ENCODE assay signal across 8 cellular contexts in genomic region chr20:63216849-63217471, GRCh38. TPM values are rescaled to one million over a fixed set of nuclear protein-coding genes. Genes with fewer than 3 reads are reported as not detected.
DNase-seq lines count a peak whose midpoint lies in the region; ATAC-seq, FAIRE-seq and TF ChIP-seq lines count a peak whose summit lies in the region.

No MANE protein-coding gene starts in this region.

- no peak for FAIRE-seq in bronchial epithelial cell (lab: Jason Lieb, UNC)

- H3K9me3 ChIP-seq in A673 (ENCODE audit: low read depth, low read length, poor library complexity, severe bottlenecking), result no peaks in the 10 kb centered on the region
- H3K9me3 ChIP-seq in HUES48 (ENCODE audit: control insufficient read depth, insufficient read depth, low read length), result no peaks in the 10 kb centered on the region
- H3K9me3 ChIP-seq in muscle layer of colon (ENCODE audit: low read length), result no peaks in the 10 kb centered on the region

- peaks cover 14% of the 10 kb centered on the region for H3K27me3 ChIP-seq in A673 (replicated peaks; ENCODE audit: insufficient read depth, low read depth, low read length, poor library complexity)
- no peaks in the 10 kb centered on the region for H3K27me3 ChIP-seq in HUES48 (ENCODE audit: control insufficient read depth, insufficient read depth, low read length)
- H3K27me3 ChIP-seq in bronchial epithelial cell (ENCODE audit: control insufficient read depth, insufficient read depth, low read length), result peaks cover 5% of the 10 kb centered on the region
- no peaks in the 10 kb centered on the region for H3K27me3 ChIP-seq in muscle layer of colon (ENCODE audit: control insufficient read depth in 1 of 2, insufficient read depth in 2 of 2, low read length in 2 of 2)

- ATAC-seq in GM19397 (IDR thresholded peaks at IDR 0.05; ENCODE audit: unreplicated experiment) (no peak), HG02763 (IDR thresholded peaks at IDR 0.05; ENCODE audit: unreplicated experiment) (no peak)

- POLR2A ChIA-PET in A673 (lab: Charles Lee; ENCODE audit: low non-redundant PET), result no interaction called here

- H3K9ac ChIP-seq in HUES48 (ENCODE audit: low read depth, low read length) (no peak overlapping the region), muscle layer of colon (ENCODE audit: low read length) (peak overlapping the region; percentile 78)

- H3K4me1 ChIP-seq in A673 (ENCODE audit: insufficient read depth, low read length, poor library complexity, severe bottlenecking), result no peaks in the 10 kb centered on the region
- peaks cover 16% of the 10 kb centered on the region for H3K4me1 ChIP-seq in HUES48 (ENCODE audit: control insufficient read depth, insufficient read depth, low read length)
- peaks cover 37% of the 10 kb centered on the region for H3K4me1 ChIP-seq in muscle layer of colon (ENCODE audit: insufficient read depth, low read length)

- H3K27ac ChIP-seq in A673 (ENCODE audit: low read depth, low read length, poor library complexity, severe bottlenecking), result peak overlapping the region; percentile 81
- no peak overlapping the region for H3K27ac ChIP-seq in HUES48 (ENCODE audit: low read depth, low read length)
- peak overlapping the region; percentile 88 for H3K27ac ChIP-seq in muscle layer of colon (ENCODE audit: low read depth, low read length)

- intact Hi-C loops in A673 (cut with micrococcal nuclease; ENCODE audit: unreplicated experiment), result no loop called here

- BruUV-seq in A673 (replicated peaks; lab: Mats Ljungman, UMichigan), result no TSS peak

- DNase-seq in A673 (ENCODE audit: low spot score) (no peak), bronchial epithelial cell (ENCODE audit: low read depth) (no peak)
- no peak for DNase-seq in stimulated activated CD4-positive, alpha-beta T cell treated with anti-CD3 and anti-CD28 coated beads, Interleukin-15, amount 100 ng/mL, for 24 hours
- no peak for DNase-seq in activated CD4-positive, CD25-positive, alpha-beta regulatory T cell treated with anti-CD3 and anti-CD28 coated beads, Interleukin-2, amount 50 U/mL, for 72 hours

- TF ChIP-seq CTCF in A673 (conservative IDR thresholded peaks at IDR 0.05; ENCODE audit: low read depth, low read length), result no peak
- no peak for TF ChIP-seq CTCF in bronchial epithelial cell (IDR thresholded peaks at IDR 0.05; ENCODE audit: insufficient read depth, low read length, severe bottlenecking)

- CTCF ChIA-PET in A673 (lab: Charles Lee), result no interaction called here

- H3K4me3 ChIP-seq in A673 (ENCODE audit: low read depth, low read length, poor library complexity, severe bottlenecking) (peak overlapping the region; percentile 85), HUES48 (ENCODE audit: low read depth, low read length) (peak overlapping the region; percentile 91), bronchial epithelial cell (ENCODE audit: low read depth, low read length) (peak overlapping the region; percentile 63), muscle layer of colon (ENCODE audit: low read depth in 1 of 2, low read length in 2 of 2) (peak overlapping the region; percentile 74 to 93)

- peaks cover 28% of the 10 kb centered on the region for H3K36me3 ChIP-seq in A673 (ENCODE audit: insufficient read depth, low read length, poor library complexity, severe bottlenecking)
- peaks cover 30% of the 10 kb centered on the region for H3K36me3 ChIP-seq in HUES48 (ENCODE audit: control insufficient read depth, insufficient read depth, low read length)
- peaks cover 10% of the 10 kb centered on the region for H3K36me3 ChIP-seq in bronchial epithelial cell (ENCODE audit: control insufficient read depth, insufficient read depth, low read length)
- peaks cover 9% of the 10 kb centered on the region for H3K36me3 ChIP-seq in muscle layer of colon (ENCODE audit: insufficient read depth, low read length)

RNA-seq across cellular contexts. Expression of gene YTHDF1, which starts 1.0 kb away (rescaled TPM):
- total RNA-seq in A673 (2021) (49.3 and 52.4 TPM in 2 replicates), bronchial epithelial cell (24.6 and 27.1 TPM in 2 replicates)

RNA-seq across cellular contexts. Expression of gene BIRC7, which starts 18.7 kb away (rescaled TPM):
- total RNA-seq in A673 (2021) (not detected in 2 replicates), bronchial epithelial cell (not detected in 2 replicates)

RNA-seq across cellular contexts. Expression of gene NKAIN4, which starts 37.3 kb away (rescaled TPM):
- total RNA-seq in A673 (2021) (not detected in 2 replicates), bronchial epithelial cell (0.13 and 1.1 TPM in 2 replicates)

RNA-seq across cellular contexts. Expression of gene ARFGAP1, which starts 55.7 kb away (rescaled TPM):
- total RNA-seq in A673 (2021) (90.4 and 101 TPM in 2 replicates), bronchial epithelial cell (48.8 and 49.2 TPM in 2 replicates)
